ENCODE assay signal across 1 cellular context in the genomic region with DNA sequence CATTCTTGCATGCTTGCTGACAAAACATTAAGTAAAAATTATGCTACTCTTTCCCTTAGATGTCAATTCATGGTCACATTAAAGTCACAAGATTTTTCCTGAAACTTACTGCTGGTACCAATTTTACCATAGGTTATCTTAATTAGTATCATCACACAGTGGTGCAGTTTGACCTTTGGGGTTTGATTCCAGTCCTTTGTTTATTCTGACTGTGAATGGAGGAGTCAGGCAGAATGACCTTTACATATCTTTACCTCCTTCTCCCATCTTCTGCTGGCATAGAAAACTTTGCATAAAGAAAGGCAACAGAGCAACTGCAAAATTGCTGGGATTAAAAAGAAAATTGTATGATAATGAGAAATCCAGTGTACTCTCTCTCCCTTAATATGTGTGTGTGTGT.
TF ChIP-seq lines count a peak whose summit lies in the region.

No MANE protein-coding gene starts in this region.

TF ChIP-seq in IMR-90, 13 proteins besides CTCF, POLR2A, EP300 and RAD21:
- no peak for TF ChIP-seq FOS (IDR thresholded peaks at IDR 0.05; ENCODE audit: low read depth, low read length)
- TF ChIP-seq, protein P1, sequence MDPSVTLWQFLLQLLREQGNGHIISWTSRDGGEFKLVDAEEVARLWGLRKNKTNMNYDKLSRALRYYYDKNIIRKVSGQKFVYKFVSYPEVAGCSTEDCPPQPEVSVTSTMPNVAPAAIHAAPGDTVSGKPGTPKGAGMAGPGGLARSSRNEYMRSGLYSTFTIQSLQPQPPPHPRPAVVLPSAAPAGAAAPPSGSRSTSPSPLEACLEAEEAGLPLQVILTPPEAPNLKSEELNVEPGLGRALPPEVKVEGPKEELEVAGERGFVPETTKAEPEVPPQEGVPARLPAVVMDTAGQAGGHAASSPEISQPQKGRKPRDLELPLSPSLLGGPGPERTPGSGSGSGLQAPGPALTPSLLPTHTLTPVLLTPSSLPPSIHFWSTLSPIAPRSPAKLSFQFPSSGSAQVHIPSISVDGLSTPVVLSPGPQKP (IDR thresholded peaks at IDR 0.05; ENCODE audit: borderline replicate concordance, low read depth, low read length), result no peak
- no peak for TF ChIP-seq MXI1 (IDR thresholded peaks at IDR 0.05; ENCODE audit: borderline replicate concordance, low read depth, low read length)
- no peak for TF ChIP-seq CHD1 (IDR thresholded peaks at IDR 0.05; ENCODE audit: low read depth, low read length)
- TF ChIP-seq NFE2L2 (IDR thresholded peaks at IDR 0.05; ENCODE audit: low read depth, low read length), result no peak
- TF ChIP-seq, protein P2, sequence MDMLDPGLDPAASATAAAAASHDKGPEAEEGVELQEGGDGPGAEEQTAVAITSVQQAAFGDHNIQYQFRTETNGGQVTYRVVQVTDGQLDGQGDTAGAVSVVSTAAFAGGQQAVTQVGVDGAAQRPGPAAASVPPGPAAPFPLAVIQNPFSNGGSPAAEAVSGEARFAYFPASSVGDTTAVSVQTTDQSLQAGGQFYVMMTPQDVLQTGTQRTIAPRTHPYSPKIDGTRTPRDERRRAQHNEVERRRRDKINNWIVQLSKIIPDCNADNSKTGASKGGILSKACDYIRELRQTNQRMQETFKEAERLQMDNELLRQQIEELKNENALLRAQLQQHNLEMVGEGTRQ (IDR thresholded peaks at IDR 0.05; ENCODE audit: low read depth, low read length), result no peak
- no peak for TF ChIP-seq CEBPB (IDR thresholded peaks at IDR 0.05; ENCODE audit: low read depth, low read length)
- no peak for TF ChIP-seq SMC3 (IDR thresholded peaks at IDR 0.05; ENCODE audit: low read depth, low read length)
- TF ChIP-seq RCOR1 (IDR thresholded peaks at IDR 0.05; ENCODE audit: insufficient replicate concordance, low read length), result no peak
- TF ChIP-seq MAFK (IDR thresholded peaks at IDR 0.05; ENCODE audit: low read depth, low read length), result no peak
- TF ChIP-seq RFX5 (IDR thresholded peaks at IDR 0.05; ENCODE audit: low read depth, low read length), result no peak
- TF ChIP-seq MAZ (IDR thresholded peaks at IDR 0.05; ENCODE audit: borderline replicate concordance, low read depth, low read length), result no peak
- no peak for TF ChIP-seq BHLHE40 (IDR thresholded peaks at IDR 0.05; ENCODE audit: low read depth, low read length)
TF ChIP-seq in IMR-90: peak in this region for 0.
